Comparison of ENCODE assay signal across 12 cellular contexts in the genomic region with DNA sequence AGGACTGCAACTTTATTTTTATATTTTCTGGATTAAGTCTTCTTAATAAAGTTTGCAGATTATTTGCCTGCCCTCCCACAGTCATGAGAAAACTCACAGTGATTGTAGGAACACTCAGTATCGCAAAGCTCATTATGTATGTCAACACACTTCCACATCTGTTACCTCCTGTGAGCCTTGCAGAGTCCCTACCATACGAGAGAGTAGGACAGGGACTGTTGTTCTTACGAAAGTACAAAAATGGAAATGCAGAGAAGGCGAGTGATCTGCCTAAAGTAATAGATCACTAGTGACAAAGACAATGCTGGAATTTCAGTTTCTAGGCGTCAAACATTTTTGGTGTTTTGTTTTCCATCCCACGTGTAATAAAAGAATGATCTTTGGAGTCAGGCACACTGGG.
A peak's percentile ranks its signal among the peaks of the same experiment; 100 is the strongest.
DNase-seq lines count a peak whose midpoint lies in the region; TF ChIP-seq lines count a peak whose summit lies in the region.
"Had no signal": no experiment of that assay in that cellular context is flagged by ENCODE, and none has a peak within 500 bp of the region (broad histone marks: within the 10 kb centered on the region; RNA-seq: fewer than 3 reads in every experiment).

No MANE protein-coding gene starts in this region.

- POLR2A ChIA-PET in A673 (lab: Charles Lee; ENCODE audit: low non-redundant PET), result interaction anchor here (0.6 to 0.7 kb wide), 2 partner anchors 9 to 12 kb away, joined by 3 to 24 read pairs; no protein-coding TSS in a partner anchor

- peak overlapping the region; percentile 10 for H3K4me3 ChIP-seq in A673 (ENCODE audit: low read depth, low read length, poor library complexity, severe bottlenecking)
- no peak overlapping the region for H3K4me3 ChIP-seq in OCI-LY3 (ENCODE audit: low read length)
- H3K4me3 ChIP-seq in fibroblast of villous mesenchyme (ENCODE audit: low read depth, low read length), result no peak overlapping the region

- no peaks in the 10 kb centered on the region for H3K79me2 ChIP-seq in OCI-LY3 (ENCODE audit: low read length)

- H3K4me3 Mint-ChIP-seq in nephron (peak overlapping the region; percentile 13 to 45 (median 13)), nephron progenitor cell (no peak overlapping the region)
- H3K4me3 Mint-ChIP-seq in activated naive CD8-positive, alpha-beta T cell treated with anti-CD3 and anti-CD28 coated beads for 36 hours, result no peak overlapping the region

- BruUV-seq in A673 (replicated peaks; lab: Mats Ljungman, UMichigan), result no TSS peak

- CTCF ChIA-PET in A673 (lab: Charles Lee), result interaction anchor here (0.6 to 1.3 kb wide), 3 partner anchors 52 to 365 kb away, joined by 3 to 7 read pairs (median 6); no protein-coding TSS in a partner anchor

- no peaks in the 10 kb centered on the region for H3K27me3 Mint-ChIP-seq in nephron (ENCODE audit: low read depth)
- no peaks in the 10 kb centered on the region for H3K27me3 Mint-ChIP-seq in activated naive CD8-positive, alpha-beta T cell treated with anti-CD3 and anti-CD28 coated beads for 36 hours
- peaks cover 7% of the 10 kb centered on the region for H3K27me3 Mint-ChIP-seq in nephron progenitor cell (ENCODE audit: low read depth, poor library complexity)
- H3K27me3 Mint-ChIP-seq: progenitor cell of endocrine pancreas had no signal

- H3K36me3 ChIP-seq in A673 (ENCODE audit: insufficient read depth, low read length, poor library complexity, severe bottlenecking) (no peaks in the 10 kb centered on the region), OCI-LY3 (replicated peaks; ENCODE audit: low read depth, low read length) (no peaks in the 10 kb centered on the region)

- H2AFZ ChIP-seq in OCI-LY3 (ENCODE audit: low read depth, low read length), result no peak overlapping the region

- H3K9me3 Mint-ChIP-seq in nephron, result no peaks in the 10 kb centered on the region
- no peaks in the 10 kb centered on the region for H3K9me3 Mint-ChIP-seq in activated naive CD8-positive, alpha-beta T cell treated with anti-CD3 and anti-CD28 coated beads for 36 hours
- no peaks in the 10 kb centered on the region for H3K9me3 Mint-ChIP-seq in nephron progenitor cell

- H3K27me3 ChIP-seq in A673 (replicated peaks; ENCODE audit: insufficient read depth, low read depth, low read length, poor library complexity) (no peaks in the 10 kb centered on the region), OCI-LY3 (ENCODE audit: low read depth, low read length) (no peaks in the 10 kb centered on the region)

- H3K4me2 ChIP-seq in OCI-LY3 (ENCODE audit: low read length), result 0 out of 2 replicates have a peak overlapping the region, but pooled peaks have one; percentile 8

- H3K36me3 Mint-ChIP-seq in nephron (ENCODE audit: low read depth) (peaks cover 16% of the 10 kb centered on the region), nephron progenitor cell (ENCODE audit: low read depth) (peaks cover 12% of the 10 kb centered on the region)
- peaks cover 6% of the 10 kb centered on the region for H3K36me3 Mint-ChIP-seq in activated naive CD8-positive, alpha-beta T cell treated with anti-CD3 and anti-CD28 coated beads for 36 hours

- no peak overlapping the region for H3K9ac ChIP-seq in OCI-LY3 (ENCODE audit: low read length)

- H3K9me3 ChIP-seq in A673 (ENCODE audit: low read depth, low read length, poor library complexity, severe bottlenecking) (no peaks in the 10 kb centered on the region), OCI-LY3 (ENCODE audit: insufficient read depth, low read length) (no peaks in the 10 kb centered on the region)

- H3K27ac ChIP-seq in A673 (ENCODE audit: low read depth, low read length, poor library complexity, severe bottlenecking) (peak overlapping the region; percentile 99), OCI-LY3 (ENCODE audit: low read length) (no peak overlapping the region)

- H3K27ac Mint-ChIP-seq in nephron, result peak overlapping the region; percentile 97 to 98 (median 98)
- H3K27ac Mint-ChIP-seq in activated naive CD8-positive, alpha-beta T cell treated with anti-CD3 and anti-CD28 coated beads for 36 hours, result no peak overlapping the region
- H3K27ac Mint-ChIP-seq in nephron progenitor cell, result no peak overlapping the region

- H4K20me1 ChIP-seq in OCI-LY3 (ENCODE audit: insufficient read depth, low read length), result no peaks in the 10 kb centered on the region

- H3K4me1 Mint-ChIP-seq in nephron (peaks cover 84% of the 10 kb centered on the region), nephron progenitor cell (peaks cover 59% of the 10 kb centered on the region)
- H3K4me1 Mint-ChIP-seq in activated naive CD8-positive, alpha-beta T cell treated with anti-CD3 and anti-CD28 coated beads for 36 hours, result no peaks in the 10 kb centered on the region

- TF ChIP-seq CTCF in A673 (conservative IDR thresholded peaks at IDR 0.05; ENCODE audit: low read depth, low read length) (no peak), OCI-LY3 (IDR thresholded peaks at IDR 0.05; ENCODE audit: low read depth, low read length) (no peak), fibroblast of villous mesenchyme (IDR thresholded peaks at IDR 0.05; ENCODE audit: insufficient read depth, low read depth, low read length) (no peak), nephron (IDR thresholded peaks at IDR 0.05; ENCODE audit: unreplicated experiment in 3 of 3) (no peak), nephron progenitor cell (IDR thresholded peaks at IDR 0.05) (no peak)

- H3K4me1 ChIP-seq in A673 (ENCODE audit: insufficient read depth, low read length, poor library complexity, severe bottlenecking) (peaks cover 60% of the 10 kb centered on the region), OCI-LY3 (ENCODE audit: low read length) (peaks cover 10% of the 10 kb centered on the region)

- DNase-seq in A673 (ENCODE audit: low spot score) (peak; percentile 74), fibroblast of villous mesenchyme (ENCODE audit: low read depth) (peak; percentile 70), NCI-H2107 treated with DMSO at 0.1 percent for 48 hours (lab: John Stamatoyannopoulos, UW; ENCODE audit: unreplicated experiment) (no peak), cerebellar nuclear complex (lab: John Stamatoyannopoulos, UW) (no peak), nephron progenitor cell (no peak)
- no peak for DNase-seq in activated naive CD8-positive, alpha-beta T cell treated with anti-CD3 and anti-CD28 coated beads for 36 hours
- DNase-seq: amniotic stem cell, DMS153, NCI-H1417 treated with DMSO at 0.1 percent for 48 hours had no signal

- intact Hi-C loops in A673 (cut with micrococcal nuclease; ENCODE audit: unreplicated experiment), result loop anchor here (10.0 kb wide), 1 partner anchor 234 kb away; a partner anchor contains a TSS

Comparison
In these comparisons a context has a peak if more than half of its experiments do, and no peak if none do; other contexts are left out.
1. DNase-seq: peak in A673 (single experiment) and fibroblast of villous mesenchyme (single experiment); none in NCI-H2107 treated with DMSO at 0.1 percent for 48 hours (single experiment), activated naive CD8-positive, alpha-beta T cell treated with anti-CD3 and anti-CD28 coated beads for 36 hours (single experiment), cerebellar nuclear complex (0 of 2) and nephron progenitor cell (single experiment).
2. H3K27ac Mint-ChIP-seq: peak in nephron (3 of 3); none in activated naive CD8-positive, alpha-beta T cell treated with anti-CD3 and anti-CD28 coated beads for 36 hours (single experiment) and nephron progenitor cell (single experiment).
3. H3K4me3 Mint-ChIP-seq: peak in nephron (3 of 3); none in activated naive CD8-positive, alpha-beta T cell treated with anti-CD3 and anti-CD28 coated beads for 36 hours (single experiment) and nephron progenitor cell (single experiment).